ENCODE assay signal across 14 cellular contexts in genomic region chr3:193830791-193831191, GRCh38.
DNase-seq lines count a peak whose midpoint lies in the region; ATAC-seq, FAIRE-seq and TF ChIP-seq lines count a peak whose summit lies in the region.
"Had no signal": no experiment of that assay in that cellular context is flagged by ENCODE, and none has a peak within 500 bp of the region (broad histone marks: within the 10 kb centered on the region; RNA-seq: fewer than 3 reads in every experiment).

No MANE protein-coding gene starts in this region.

- H3K27ac ChIP-seq in hepatocyte: peak overlapping the region; percentile 71
- H3K27ac ChIP-seq: HL-60, WERI-Rb-1 had no signal

- no peak for FAIRE-seq in RCC 7860 (lab: Jason Lieb, UNC)
- FAIRE-seq: endometrium had no signal

- no peaks in the 10 kb centered on the region for H3K27me3 ChIP-seq in hepatocyte

- no peak overlapping the region for H3K4me3 Mint-ChIP-seq in HFFc6

- no peaks in the 10 kb centered on the region for H3K9me3 ChIP-seq in hepatocyte (ENCODE audit: low read depth)

- peak; percentile 51 to 69 for DNase-seq in SHP77 (lab: John Stamatoyannopoulos, UW)
- no peak for DNase-seq in SHP77 treated with DMSO at 0.1 percent for 48 hours (lab: John Stamatoyannopoulos, UW)
- peak; percentile 53 for DNase-seq in NCI-H774 (lab: John Stamatoyannopoulos, UW)
- no peak for DNase-seq in hepatocyte (ENCODE audit: low spot score)
- no peak for DNase-seq in kidney tubule cell (ENCODE audit: low spot score)
- no peak for DNase-seq in HFFc6
- DNase-seq in RCC 7860 (ENCODE audit: low spot score): no peak
- DNase-seq: activated T-cell treated with anti-CD3 and anti-CD28 coated beads, Interleukin-2, amount 50 U/mL, for 1 hour; mesenchymal stem cell; WERI-Rb-1 had no signal

- H3K36me3 Mint-ChIP-seq in HFFc6 (ENCODE audit: low read depth): no peaks in the 10 kb centered on the region

- WGBS in hepatocyte (ENCODE audit: low lambda C conversion rate, missing lambda C conversion rate): 74% methylated on average over 8 of the region's 8 CpGs

- no peak overlapping the region for H3K27ac Mint-ChIP-seq in HFFc6
- H3K27ac Mint-ChIP-seq: progenitor cell of endocrine pancreas had no signal

- peaks cover 39% of the 10 kb centered on the region for H3K27me3 Mint-ChIP-seq in HFFc6 (ENCODE audit: insufficient read depth)
- H3K27me3 Mint-ChIP-seq: progenitor cell of endocrine pancreas had no signal

- no peaks in the 10 kb centered on the region for H3K9me3 Mint-ChIP-seq in HFFc6

- H4K20me1 ChIP-seq in hepatocyte (ENCODE audit: insufficient read depth, poor library complexity, severe bottlenecking): no peaks in the 10 kb centered on the region

- H3K9me2 ChIP-seq in hepatocyte (replicated peaks; ENCODE audit: insufficient read depth): no peaks in the 10 kb centered on the region

- no peak overlapping the region for H3K4me2 ChIP-seq in hepatocyte

- no peak for ATAC-seq in HG02973 (IDR thresholded peaks at IDR 0.05; ENCODE audit: unreplicated experiment)

- H3K4me3 ChIP-seq in hepatocyte: no peak overlapping the region

- no peak overlapping the region for H2AFZ ChIP-seq in hepatocyte

- H3K36me3 ChIP-seq in hepatocyte (replicated peaks; ENCODE audit: insufficient read depth, low read depth): no peaks in the 10 kb centered on the region
- H3K36me3 ChIP-seq: WERI-Rb-1 had no signal

- TF ChIP-seq CTCF in hepatocyte (IDR thresholded peaks at IDR 0.05; ENCODE audit: poor library complexity) (no peak), HFFc6 (IDR thresholded peaks at IDR 0.05) (no peak)

- 0 out of 2 replicates have a peak, but pooled peaks cover 6% of the 10 kb centered on the region for H3K4me1 Mint-ChIP-seq in HFFc6 (ENCODE audit: low read depth)

- H3K4me1 ChIP-seq in hepatocyte (ENCODE audit: insufficient read depth): peaks cover 29% of the 10 kb centered on the region

- H3K79me2 ChIP-seq in hepatocyte: no peaks in the 10 kb centered on the region

Comparison
In these comparisons a context has a peak if more than half of its experiments do, and no peak if none do; other contexts are left out.
1. DNase-seq: peak in SHP77 (2 of 2) and NCI-H774 (single experiment); none in SHP77 treated with DMSO at 0.1 percent for 48 hours (single experiment), hepatocyte (single experiment), kidney tubule cell (single experiment), HFFc6 (single experiment) and RCC 7860 (single experiment).